In genomic region chr9:120889606-120890396, GRCh38 we compare ENCODE assay signal across 1 cellular context.
TF ChIP-seq lines count a peak whose summit lies in the region.

No MANE protein-coding gene starts in this region.

TF ChIP-seq in HEK293, 187 proteins besides CTCF, POLR2A, EP300 and RAD21 (continued from another document):
- TF ChIP-seq ZNF157 (tag by site-specific recombination; IDR thresholded peaks at IDR 0.05) (no peak), ZNF473 (tag by site-specific recombination; IDR thresholded peaks at IDR 0.05) (no peak)
